In the genomic region with DNA sequence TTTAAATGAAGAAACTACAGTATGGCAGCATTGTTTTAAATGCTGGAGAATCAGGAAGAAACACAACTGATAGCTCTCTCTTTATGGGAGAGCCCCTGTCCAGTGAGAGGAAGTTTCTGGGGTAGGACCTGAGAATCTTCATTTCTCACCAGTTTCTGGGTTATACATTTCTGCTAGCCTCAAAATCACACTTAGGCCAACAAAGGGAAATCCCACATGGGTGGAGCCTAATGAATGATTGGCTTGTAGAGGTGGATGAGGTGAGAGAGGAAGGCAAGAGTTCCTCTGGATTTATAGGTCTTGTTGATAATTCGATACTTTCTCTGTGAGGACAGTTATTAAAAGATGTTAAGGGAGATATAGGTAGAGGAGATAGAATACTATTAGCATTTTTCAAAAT, we compare ENCODE assay signal across 28 cellular contexts.
DNase-seq lines count a peak whose midpoint lies in the region; ATAC-seq, FAIRE-seq and TF ChIP-seq lines count a peak whose summit lies in the region.
"Had no signal": no experiment of that assay in that cellular context is flagged by ENCODE, and none has a peak within 500 bp of the region (broad histone marks: within the 10 kb centered on the region; RNA-seq: fewer than 3 reads in every experiment).

No MANE protein-coding gene starts in this region.

- H3K9ac ChIP-seq in GM12878 (ENCODE audit: control insufficient read depth, insufficient read depth, low read length), result no peak overlapping the region
- H3K9ac ChIP-seq: BLaER1 treated with 17β-estradiol and CSF1 and Interleukin-3, amounts not matched to agents 10 nM and 100 nM had no signal

- POLR2A ChIA-PET in GM12878 (lab: Charles Lee), result interaction anchor here (3.6 kb wide), 1 partner anchor 20 kb away, joined by 17 read pairs; no protein-coding TSS in a partner anchor
- POLR2A ChIA-PET in naive thymus-derived CD8-positive, alpha-beta T cell (lab: Charles Lee), result no interaction called here

- H3K4me1 ChIP-seq in GM12878 (ENCODE audit: control insufficient read depth, insufficient read depth, low read length), result no peaks in the 10 kb centered on the region
- H3K4me1 ChIP-seq: adrenal gland, foreskin keratinocyte, transverse colon had no signal

- no peaks in the 10 kb centered on the region for H3K27me3 Mint-ChIP-seq in naive thymus-derived CD8-positive, alpha-beta T cell
- no peaks in the 10 kb centered on the region for H3K27me3 Mint-ChIP-seq in activated CD4-positive, alpha-beta T cell treated with anti-CD3 and anti-CD28 coated beads, Interleukin-2, amount 10 ng/mL, durations not matched to agents 24 days and 14 days
- H3K27me3 Mint-ChIP-seq: activated CD4-positive, alpha-beta T cell treated with anti-CD3 and anti-CD28 coated beads, Interleukin-2, amount 10 ng/mL, durations not matched to agents 7 days and 5 days; central memory CD8-positive, alpha-beta T cell had no signal

- intact Hi-C loops in GM12878 (cut with micrococcal nuclease; ENCODE audit: unreplicated experiment), result no loop called here
- intact Hi-C loops in activated CD4-positive, alpha-beta T cell treated with anti-CD3 and anti-CD28 coated beads, Interleukin-2, amount 10 ng/mL, durations not matched to agents 24 days and 14 days (cut with micrococcal nuclease), result no loop called here

- no peak overlapping the region for H3K27ac ChIP-seq in GM12878 (ENCODE audit: control insufficient read depth, insufficient read depth)
- H3K27ac ChIP-seq: adrenal gland; BLaER1 treated with 17β-estradiol and CSF1 and Interleukin-3, amounts not matched to agents 10 nM and 100 nM; foreskin keratinocyte; transverse colon had no signal

- H3K9me3 Mint-ChIP-seq in naive thymus-derived CD8-positive, alpha-beta T cell, result peaks cover 0 to 17% (median 5%) of the 10 kb centered on the region in 9 donors
- H3K9me3 Mint-ChIP-seq in activated CD4-positive, alpha-beta T cell treated with anti-CD3 and anti-CD28 coated beads, Interleukin-2, amount 10 ng/mL, durations not matched to agents 24 days and 14 days, result peaks cover 3% of the 10 kb centered on the region
- H3K9me3 Mint-ChIP-seq: neural crest cell had no signal

- H3K79me2 ChIP-seq in GM12878 (ENCODE audit: control insufficient read depth, insufficient read depth, low read length), result no peaks in the 10 kb centered on the region

- DNase-seq in GM12878 (ENCODE audit: low read depth, low spot score) (peak; percentile 31), AML-193 (lab: John Stamatoyannopoulos, UW) (no peak)
- no peak for DNase-seq in naive thymus-derived CD8-positive, alpha-beta T cell
- no peak for DNase-seq in activated naive CD4-positive, alpha-beta T cell treated with anti-CD3 and anti-CD28 coated beads, Interleukin-2, amount 50 U/mL, for 16 hours
- no peak for DNase-seq in activated CD4-positive, alpha-beta T cell treated with anti-CD3 and anti-CD28 coated beads, Interleukin-2, amount 10 ng/mL, durations not matched to agents 24 days and 14 days
- DNase-seq: activated CD4-positive, alpha-beta T cell treated with anti-CD3 and anti-CD28 coated beads, Interleukin-2, amount 10 ng/mL, durations not matched to agents 7 days and 5 days; activated T-cell treated with anti-CD3 and anti-CD28 coated beads, Interleukin-2, amount 50 U/mL, for 4 hours; adrenal gland; DMS79; foreskin keratinocyte; HCEC 1CT; immature natural killer cell; KG1; mesendoderm; NCI-H1417; NCI-H2227 treated with DMSO at 0.1 percent for 48 hours; right cardiac atrium; SIG-M5; stimulated activated CD4-positive, alpha-beta T cell treated with anti-CD3 and anti-CD28 coated beads, Interleukin-4, amount 100 ng/mL, for 24 hours; T-helper 9 cell; transverse colon had no signal

- TF ChIP-seq POLR2A in GM12878 (IDR thresholded peaks at IDR 0.05; ENCODE audit: low read depth, low read length), result no peak

- H3K36me3 ChIP-seq in GM12878 (ENCODE audit: control insufficient read depth in 2 of 2, insufficient read depth in 2 of 2, low read length in 1 of 2), result no peaks in the 10 kb centered on the region
- H3K36me3 ChIP-seq: adrenal gland; BLaER1 treated with 17β-estradiol and CSF1 and Interleukin-3, amounts not matched to agents 10 nM and 100 nM; transverse colon had no signal

- H3K27me3 ChIP-seq in GM12878 (replicated peaks in 1 of 2; ENCODE audit: control insufficient read depth in 2 of 2, insufficient read depth in 2 of 2, low read length in 1 of 2), result no peaks in the 10 kb centered on the region
- H3K27me3 ChIP-seq: adrenal gland; BLaER1 treated with 17β-estradiol and CSF1 and Interleukin-3, amounts not matched to agents 10 nM and 100 nM; foreskin keratinocyte; transverse colon had no signal

- no peak for TF ChIP-seq RAD21 in GM12878 (IDR thresholded peaks at IDR 0.05; ENCODE audit: insufficient read depth, low read depth, low read length)

- H4K20me1 ChIP-seq in GM12878 (ENCODE audit: control insufficient read depth, insufficient read depth), result no peaks in the 10 kb centered on the region
- H4K20me1 ChIP-seq: BLaER1 treated with 17β-estradiol and CSF1 and Interleukin-3, amounts not matched to agents 10 nM and 100 nM had no signal

- RAD21 ChIA-PET in GM12878 (lab: Charles Lee; ENCODE audit: unreplicated experiment), result interaction anchor here (1.0 to 2.1 kb wide), 5 partner anchors 9 to 21 kb away, joined by 3 to 9 read pairs (median 3); no protein-coding TSS in a partner anchor

- no peak for TF ChIP-seq CTCF in GM12878 (IDR thresholded peaks at IDR 0.05 in 2 of 3, conservative IDR thresholded peaks at IDR 0.05 in 1 of 3; ENCODE audit: control insufficient read depth in 2 of 3, extremely low read depth in 1 of 3, insufficient read depth in 1 of 3, low read depth in 3 of 3, low read length in 3 of 3)

- no TSS peak for BruUV-seq in GM12878 (replicated peaks; lab: Mats Ljungman, UMichigan)

- in situ Hi-C loops in GM12878 (cut with MboI), result no loop called here

- CTCF ChIA-PET in GM12878 (lab: Yijun Ruan, JAX), result interaction anchor here (0.9 to 1.4 kb wide), 3 partner anchors 10 to 20 kb away, joined by 3 to 4 read pairs (median 4); no protein-coding TSS in a partner anchor

- ATAC-seq in GM18870 (IDR thresholded peaks at IDR 0.05; ENCODE audit: unreplicated experiment) (peak; percentile 93), GM21423 (IDR thresholded peaks at IDR 0.05; ENCODE audit: unreplicated experiment) (peak; percentile 90), HG02885 (IDR thresholded peaks at IDR 0.05; ENCODE audit: poor library complexity, unreplicated experiment) (peak; percentile 57), GM12878 (peak; percentile 92)
- no peak for ATAC-seq in naive thymus-derived CD8-positive, alpha-beta T cell
- ATAC-seq: activated T-cell treated with anti-CD3 and anti-CD28 coated beads, Interleukin-2, amount 50 U/mL, for 4 hours; foreskin keratinocyte; right cardiac atrium had no signal

- no peak overlapping the region for H3K4me2 ChIP-seq in GM12878 (ENCODE audit: control insufficient read depth, insufficient read depth)

- H3K4me1 Mint-ChIP-seq in naive thymus-derived CD8-positive, alpha-beta T cell, result no peaks in the 10 kb centered on the region
- H3K4me1 Mint-ChIP-seq in activated CD4-positive, alpha-beta T cell treated with anti-CD3 and anti-CD28 coated beads, Interleukin-2, amount 10 ng/mL, durations not matched to agents 24 days and 14 days, result no peaks in the 10 kb centered on the region
- H3K4me1 Mint-ChIP-seq: activated CD4-positive, alpha-beta T cell treated with anti-CD3 and anti-CD28 coated beads, Interleukin-2, amount 10 ng/mL, durations not matched to agents 7 days and 5 days; central memory CD8-positive, alpha-beta T cell; immature natural killer cell; neural crest cell had no signal

- H3K4me3 Mint-ChIP-seq in naive thymus-derived CD8-positive, alpha-beta T cell, result no peak overlapping the region
- H3K4me3 Mint-ChIP-seq in activated CD4-positive, alpha-beta T cell treated with anti-CD3 and anti-CD28 coated beads, Interleukin-2, amount 10 ng/mL, durations not matched to agents 24 days and 14 days, result no peak overlapping the region
- H3K4me3 Mint-ChIP-seq: activated CD4-positive, alpha-beta T cell treated with anti-CD3 and anti-CD28 coated beads, Interleukin-2, amount 10 ng/mL, durations not matched to agents 7 days and 5 days; activated T-cell treated with anti-CD3 and anti-CD28 coated beads, Interleukin-2, amount 50 U/mL, for 4 hours; central memory CD8-positive, alpha-beta T cell; immature natural killer cell; neural crest cell had no signal

- TF ChIP-seq EP300 in GM12878 (IDR thresholded peaks at IDR 0.05; ENCODE audit: borderline replicate concordance in 1 of 2, control insufficient read depth in 1 of 2, low read depth in 2 of 2, low read length in 2 of 2), result peak; percentile 15 to 21; a peak in 1 of 4 replicates

- SMC1A ChIA-PET in GM12878 (lab: Charles Lee; ENCODE audit: uncharacterized antibody, unreplicated experiment), result interaction anchor here (0.6 to 3.4 kb wide), 10 partner anchors 9 to 111 kb away, joined by 3 to 27 read pairs (median 4); no protein-coding TSS in a partner anchor

- no peak overlapping the region for H2AFZ ChIP-seq in GM12878 (ENCODE audit: control insufficient read depth, low read depth, low read length)

- FAIRE-seq in GM12878 (lab: Jason Lieb, UNC), result no peak
- FAIRE-seq: endometrium had no signal

- H3K27ac Mint-ChIP-seq in naive thymus-derived CD8-positive, alpha-beta T cell, result no peak overlapping the region
- H3K27ac Mint-ChIP-seq in activated CD4-positive, alpha-beta T cell treated with anti-CD3 and anti-CD28 coated beads, Interleukin-2, amount 10 ng/mL, durations not matched to agents 24 days and 14 days, result no peak overlapping the region
- H3K27ac Mint-ChIP-seq: activated CD4-positive, alpha-beta T cell treated with anti-CD3 and anti-CD28 coated beads, Interleukin-2, amount 10 ng/mL, durations not matched to agents 7 days and 5 days; immature natural killer cell had no signal

- peaks cover 0 to 5% (median 0%) of the 10 kb centered on the region in 3 donors for H3K36me3 Mint-ChIP-seq in naive thymus-derived CD8-positive, alpha-beta T cell
- H3K36me3 Mint-ChIP-seq in activated CD4-positive, alpha-beta T cell treated with anti-CD3 and anti-CD28 coated beads, Interleukin-2, amount 10 ng/mL, durations not matched to agents 24 days and 14 days (ENCODE audit: low read depth), result no peaks in the 10 kb centered on the region

- WGBS in GM12878 (ENCODE audit: insufficient coverage, insufficient replicate concordance, low lambda C conversion rate, missing lambda C conversion rate), result 87% methylated on average over 1 of the region's 1 CpG

- H3K4me3 ChIP-seq in GM12878, result no peak overlapping the region
- H3K4me3 ChIP-seq: adrenal gland; BLaER1 treated with 17β-estradiol and CSF1 and Interleukin-3, amounts not matched to agents 10 nM and 100 nM; transverse colon had no signal

- no peaks in the 10 kb centered on the region for H3K9me3 ChIP-seq in GM12878 (replicated peaks; ENCODE audit: control insufficient read depth, insufficient read depth, low read length)
- H3K9me3 ChIP-seq: adrenal gland; BLaER1 treated with 17β-estradiol and CSF1 and Interleukin-3, amounts not matched to agents 10 nM and 100 nM; transverse colon had no signal

Comparison
In these comparisons a context has a peak if more than half of its experiments do, and no peak if none do; other contexts are left out.
1. ATAC-seq: peak in GM18870 (single experiment), GM21423 (single experiment), HG02885 (single experiment) and GM12878 (single experiment); none in naive thymus-derived CD8-positive, alpha-beta T cell (0 of 2).